18 cellular contexts compared by ENCODE assay signal in genomic region chr5:43370352-43370751, GRCh38. TPM values are rescaled to one million over a fixed set of nuclear protein-coding genes. Genes with fewer than 3 reads are reported as not detected.
DNase-seq lines count a peak whose midpoint lies in the region; ATAC-seq, FAIRE-seq and TF ChIP-seq lines count a peak whose summit lies in the region.
"Had no signal": no experiment of that assay in that cellular context is flagged by ENCODE, and none has a peak within 500 bp of the region (broad histone marks: within the 10 kb centered on the region; RNA-seq: fewer than 3 reads in every experiment).

No MANE protein-coding gene starts in this region.

- TF ChIP-seq EP300 in K562 (IDR thresholded peaks at IDR 0.05; ENCODE audit: low read length): no peak

- intact Hi-C loops in K562 (cut with micrococcal nuclease): no loop called here
- intact Hi-C loops in mucosa of descending colon (cut with DNase I, micrococcal nuclease): no loop called here
- intact Hi-C loops in activated naive CD4-positive, alpha-beta T cell treated with anti-CD3 and anti-CD28 coated beads for 36 hours (cut with micrococcal nuclease): no loop called here

- H3K79me2 ChIP-seq in Karpas-422 (ENCODE audit: low read length) (no peaks in the 10 kb centered on the region), K562 (ENCODE audit: control insufficient read depth, insufficient read depth, low read length) (no peaks in the 10 kb centered on the region)

- no peak overlapping the region for H3K4me2 ChIP-seq in Karpas-422 (ENCODE audit: low read depth, low read length, poor library complexity, severe bottlenecking)
- H3K4me2 ChIP-seq in K562 (ENCODE audit: insufficient read depth, low read length): no peak overlapping the region
- H3K4me2 ChIP-seq: GM23338 had no signal

- CTCF ChIA-PET in K562 (lab: Yijun Ruan, JAX; ENCODE audit: low intra/inter-chr PET ratio): no interaction called here
- CTCF ChIA-PET in activated naive CD4-positive, alpha-beta T cell treated with anti-CD3 and anti-CD28 coated beads for 36 hours (lab: Charles Lee): no interaction called here

- H3K9ac ChIP-seq in Karpas-422 (ENCODE audit: low read length) (no peak overlapping the region), K562 (ENCODE audit: insufficient read depth in 1 of 2, low read depth in 2 of 2, low read length in 2 of 2) (no peak overlapping the region)

- POLR2A ChIA-PET in K562 (lab: Yijun Ruan, JAX): no interaction called here

- no peak for TF ChIP-seq CTCF in K562 (IDR thresholded peaks at IDR 0.05 in 2 of 3, conservative IDR thresholded peaks at IDR 0.05 in 1 of 3; ENCODE audit: insufficient read depth in 2 of 3, low read depth in 1 of 3, low read length in 3 of 3)
- no peak for TF ChIP-seq CTCF in mucosa of descending colon (IDR thresholded peaks at IDR 0.05)

- no peak overlapping the region for H3K4me3 Mint-ChIP-seq in activated naive CD4-positive, alpha-beta T cell treated with anti-CD3 and anti-CD28 coated beads for 36 hours
- H3K4me3 Mint-ChIP-seq in stimulated activated effector memory CD8-positive, alpha-beta T cell treated with anti-CD3 and anti-CD28 coated beads, Interleukin-12 subunit alpha, Interleukin-12 subunit beta, amount 100 ng/mL, for 72 hours: no peak overlapping the region
- H3K4me3 Mint-ChIP-seq: CD8-positive, alpha-beta T cell; GM23338; H9 had no signal

- BruUV-seq in K562 (replicated peaks; lab: Mats Ljungman, UMichigan): no TSS peak

- no peaks in the 10 kb centered on the region for H3K9me2 ChIP-seq in Karpas-422 (replicated peaks; ENCODE audit: insufficient read depth, low read length)

- no peak for ATAC-seq in K562
- peak; percentile 21 for ATAC-seq in mucosa of descending colon
- no peak for ATAC-seq in GM18858 (IDR thresholded peaks at IDR 0.05; ENCODE audit: unreplicated experiment)
- no peak for ATAC-seq in stimulated activated effector memory CD8-positive, alpha-beta T cell treated with anti-CD3 and anti-CD28 coated beads, Interleukin-12 subunit alpha, Interleukin-12 subunit beta, amount 100 ng/mL, for 72 hours
- ATAC-seq: CD8-positive, alpha-beta T cell; GM12878; GM23338; HCT116 had no signal

- no peak for FAIRE-seq in K562 (lab: Jason Lieb, UNC)
- FAIRE-seq: D721Med, GM12878 had no signal

- H3K9me1 ChIP-seq in K562 (ENCODE audit: control insufficient read depth, insufficient read depth, low read length): no peaks in the 10 kb centered on the region

- H3K27me3 ChIP-seq in Karpas-422 (ENCODE audit: low read length) (no peaks in the 10 kb centered on the region), K562 (ENCODE audit: control insufficient read depth in 2 of 2, insufficient read depth in 2 of 2, low read length in 2 of 2) (no peaks in the 10 kb centered on the region)

- H3K27me3 Mint-ChIP-seq in activated naive CD4-positive, alpha-beta T cell treated with anti-CD3 and anti-CD28 coated beads for 36 hours (ENCODE audit: low read depth): no peaks in the 10 kb centered on the region

- H3K9me3 ChIP-seq in Karpas-422 (ENCODE audit: low read length) (no peaks in the 10 kb centered on the region), K562 (replicated peaks; ENCODE audit: control insufficient read depth, insufficient read depth, low read depth, low read length) (no peaks in the 10 kb centered on the region), mucosa of descending colon (no peaks in the 10 kb centered on the region)

- 79% methylated on average over 1 of the region's 1 CpG for WGBS in K562 (ENCODE audit: insufficient coverage, low coverage, missing lambda C conversion rate)

- no peak overlapping the region for H3K4me3 ChIP-seq in Karpas-422 (ENCODE audit: low read length)
- H3K4me3 ChIP-seq in K562: no peak overlapping the region
- no peak overlapping the region for H3K4me3 ChIP-seq in mucosa of descending colon
- H3K4me3 ChIP-seq: GM12878, GM23338 had no signal

- H3K4me1 Mint-ChIP-seq in activated naive CD4-positive, alpha-beta T cell treated with anti-CD3 and anti-CD28 coated beads for 36 hours (ENCODE audit: low read depth): no peaks in the 10 kb centered on the region
- no peaks in the 10 kb centered on the region for H3K4me1 Mint-ChIP-seq in stimulated activated effector memory CD8-positive, alpha-beta T cell treated with anti-CD3 and anti-CD28 coated beads, Interleukin-12 subunit alpha, Interleukin-12 subunit beta, amount 100 ng/mL, for 72 hours
- H3K4me1 Mint-ChIP-seq: GM23338, H9 had no signal

- no peak for TF ChIP-seq POLR2A in K562 (conservative IDR thresholded peaks at IDR 0.05)

- H3K36me3 ChIP-seq in Karpas-422 (ENCODE audit: insufficient read depth, low read length) (no peaks in the 10 kb centered on the region), K562 (ENCODE audit: control insufficient read depth, insufficient read depth, low read length) (no peaks in the 10 kb centered on the region), mucosa of descending colon (ENCODE audit: low read depth) (peaks cover 3% of the 10 kb centered on the region)

- H3K36me3 Mint-ChIP-seq in activated naive CD4-positive, alpha-beta T cell treated with anti-CD3 and anti-CD28 coated beads for 36 hours (ENCODE audit: low read depth): peaks cover 28% of the 10 kb centered on the region
- H3K36me3 Mint-ChIP-seq in stimulated activated effector memory CD8-positive, alpha-beta T cell treated with anti-CD3 and anti-CD28 coated beads, Interleukin-12 subunit alpha, Interleukin-12 subunit beta, amount 100 ng/mL, for 72 hours: no peaks in the 10 kb centered on the region

- H3K4me1 ChIP-seq in Karpas-422 (ENCODE audit: low read length) (no peaks in the 10 kb centered on the region), K562 (replicated peaks in 1 of 2; ENCODE audit: control insufficient read depth in 2 of 2, insufficient read depth in 2 of 2, low read length in 2 of 2) (peaks cover 0 to 12% of the 10 kb centered on the region in 2 experiments; a peak in 2 of 5 replicates), mucosa of descending colon (ENCODE audit: low read depth) (no peaks in the 10 kb centered on the region)

- no peak overlapping the region for H3K27ac Mint-ChIP-seq in activated naive CD4-positive, alpha-beta T cell treated with anti-CD3 and anti-CD28 coated beads for 36 hours
- no peak overlapping the region for H3K27ac Mint-ChIP-seq in stimulated activated effector memory CD8-positive, alpha-beta T cell treated with anti-CD3 and anti-CD28 coated beads, Interleukin-12 subunit alpha, Interleukin-12 subunit beta, amount 100 ng/mL, for 72 hours
- H3K27ac Mint-ChIP-seq: CD8-positive, alpha-beta T cell; GM23338; H9 had no signal

- H4K20me1 ChIP-seq in Karpas-422 (ENCODE audit: insufficient read depth, low read depth, low read length) (no peaks in the 10 kb centered on the region), K562 (replicated peaks; ENCODE audit: control insufficient read depth, insufficient read depth, low read length) (no peaks in the 10 kb centered on the region)

- in situ Hi-C loops in K562 (cut with MboI): no loop called here

- no peak overlapping the region for H2AFZ ChIP-seq in Karpas-422 (ENCODE audit: low read length)
- peak overlapping the region; percentile 52 for H2AFZ ChIP-seq in K562 (ENCODE audit: low read depth, low read length)
- H2AFZ ChIP-seq: GM23338 had no signal

- no peak for TF ChIP-seq RAD21 in K562 (CRISPR knock-in tag; conservative IDR thresholded peaks at IDR 0.05 in 1 of 2, IDR thresholded peaks at IDR 0.05 in 1 of 2)

- peaks cover 24% of the 10 kb centered on the region for H3K9me3 Mint-ChIP-seq in activated naive CD4-positive, alpha-beta T cell treated with anti-CD3 and anti-CD28 coated beads for 36 hours
- peaks cover 6% of the 10 kb centered on the region for H3K9me3 Mint-ChIP-seq in stimulated activated effector memory CD8-positive, alpha-beta T cell treated with anti-CD3 and anti-CD28 coated beads, Interleukin-12 subunit alpha, Interleukin-12 subunit beta, amount 100 ng/mL, for 72 hours

- H3K27ac ChIP-seq in Karpas-422 (ENCODE audit: low read length) (no peak overlapping the region), K562 (ENCODE audit: extremely low read depth, low read depth, low read length) (no peak overlapping the region)

- DNase-seq in Karpas-422 (peak; percentile 7), K562 (ENCODE audit: extremely low read depth in 1 of 4, low spot score in 3 of 4) (no peak), mucosa of descending colon (no peak)
- DNase-seq in activated naive CD4-positive, alpha-beta T cell treated with anti-CD3 and anti-CD28 coated beads for 36 hours: no peak
- no peak for DNase-seq in stimulated activated effector memory CD8-positive, alpha-beta T cell treated with anti-CD3 and anti-CD28 coated beads, Interleukin-12 subunit alpha, Interleukin-12 subunit beta, amount 100 ng/mL, for 72 hours (ENCODE audit: low spot score in 2 of 2)
- DNase-seq: C1 segment of cervical spinal cord; CD8-positive, alpha-beta T cell; DMS153; DMS79; GDM1; H9 had no signal

RNA-seq across cellular contexts. Expression of gene CCL28, which starts 41.8 kb away (rescaled TPM):
- total RNA-seq in Karpas-422 (2014; rRNA removed; shearing (Covaris generic); ENCODE audit: low replicate concordance): 18.8 and 42.3 TPM in 2 replicates
- not detected in 2 replicates for total RNA-seq in K562 (2011; cell fraction: chromatin; rRNA removed; ENCODE audit: low replicate concordance)
- not detected in 2 replicates for total RNA-seq in K562 (2011; cell fraction: nucleolus; rRNA removed)
- total RNA-seq in K562 (2011; cell fraction: nucleoplasm; rRNA removed): not detected in 2 replicates
- total RNA-seq in K562 (2014; rRNA removed) (not detected in 2 replicates), K562 (2014; rRNA removed; fragmentation: Illumina TruSeq; extraction: Trizol) (not detected in 2 replicates), K562 (2015; rRNA removed; fragmentation: Illumina TruSeq; extraction: Trizol) (not detected in 2 replicates), K562 (2021) (not detected in 2 replicates), mucosa of descending colon (100 to 1,000 TPM in 1 of 3 donors, 10 to 100 TPM in 2; 44.1 to 108 (median 91.1) TPM)
- polyA plus RNA-seq in K562 (2011; rRNA removed) (0.11 TPM in 1 of 2 replicates, not detected in the other), K562 (2014; fragmentation: Illumina TruSeq; extraction: Trizol) (not detected in 2 replicates), K562 (2014; fragmentation: Nextera tagmentation; extraction: Ambion mirVana) (not detected), K562 (2014; rRNA removed) (not detected in 2 replicates)
- polyA plus RNA-seq in K562 (2011; cell fraction: cytosol; rRNA removed): 0.06 TPM in 1 of 2 replicates, not detected in the other
- polyA plus RNA-seq in K562 (2011; cell fraction: nucleus; rRNA removed): 0.04 TPM in 1 of 2 replicates, not detected in the other
- polyA plus RNA-seq in K562 (2012): not detected in 2 replicates
- polyA minus RNA-seq in K562 (2011; rRNA and poly(A)+ RNA removed): not detected in 2 replicates
- polyA minus RNA-seq in K562 (2011; cell fraction: cytosol; rRNA and poly(A)+ RNA removed): not detected in 2 replicates
- not detected in 2 replicates for polyA minus RNA-seq in K562 (2011; cell fraction: nucleus; rRNA and poly(A)+ RNA removed)
- total RNA-seq in activated naive CD4-positive, alpha-beta T cell treated with anti-CD3 and anti-CD28 coated beads for 36 hours: 1 to 10 TPM; 5.4 TPM
- total RNA-seq: A172, H4, H9 had no signal

RNA-seq across cellular contexts. Expression of gene HMGCS1, which starts 57.1 kb away (rescaled TPM):
- 131 and 184 TPM in 2 replicates for total RNA-seq in Karpas-422 (2014; rRNA removed; shearing (Covaris generic); ENCODE audit: low replicate concordance)
- 640 and 1,528 TPM in 2 replicates for total RNA-seq in K562 (2011; cell fraction: chromatin; rRNA removed; ENCODE audit: low replicate concordance)
- total RNA-seq in K562 (2011; cell fraction: nucleolus; rRNA removed): 261 and 443 TPM in 2 replicates
- total RNA-seq in K562 (2011; cell fraction: nucleoplasm; rRNA removed): 645 and 660 TPM in 2 replicates
- 43.7 and 46.9 TPM in 2 replicates for total RNA-seq in K562 (2014; rRNA removed)
- total RNA-seq in K562 (2014; rRNA removed; fragmentation: Illumina TruSeq; extraction: Trizol): 131 and 160 TPM in 2 replicates
- total RNA-seq in K562 (2015; rRNA removed; fragmentation: Illumina TruSeq; extraction: Trizol): 66.1 and 77.9 TPM in 2 replicates
- 116 and 137 TPM in 2 replicates for total RNA-seq in K562 (2021)
- polyA plus RNA-seq in K562 (2011; rRNA removed): 337 and 342 TPM in 2 replicates
- 38.9 and 149 TPM in 2 replicates for polyA plus RNA-seq in K562 (2011; cell fraction: cytosol; rRNA removed)
- polyA plus RNA-seq in K562 (2011; cell fraction: nucleus; rRNA removed): 209 and 452 TPM in 2 replicates
- 49.5 and 143 TPM in 2 replicates for polyA plus RNA-seq in K562 (2012)
- polyA plus RNA-seq in K562 (2014; fragmentation: Illumina TruSeq; extraction: Trizol): 139 and 165 TPM in 2 replicates
- 10 to 100 TPM; 84.6 to 93.1 TPM for polyA plus RNA-seq in K562 (2014; fragmentation: Nextera tagmentation; extraction: Ambion mirVana)
- polyA plus RNA-seq in K562 (2014; rRNA removed): 111 and 122 TPM in 2 replicates
- 389 and 534 TPM in 2 replicates for polyA minus RNA-seq in K562 (2011; rRNA and poly(A)+ RNA removed)
- polyA minus RNA-seq in K562 (2011; cell fraction: cytosol; rRNA and poly(A)+ RNA removed): 123 and 131 TPM in 2 replicates
- 142 and 344 TPM in 2 replicates for polyA minus RNA-seq in K562 (2011; cell fraction: nucleus; rRNA and poly(A)+ RNA removed)
- total RNA-seq in mucosa of descending colon: 100 to 1,000 TPM in 2 of 3 donors, 10 to 100 TPM in 1; 69.6 to 176 (median 151) TPM
- 100 to 1,000 TPM; 105 TPM for total RNA-seq in activated naive CD4-positive, alpha-beta T cell treated with anti-CD3 and anti-CD28 coated beads for 36 hours

Comparison
In these comparisons a context has a peak if more than half of its experiments do, and no peak if none do; other contexts are left out.
1. RNA of gene CCL28, which starts 41.8 kb away (total RNA-seq): 44.1 to 108 TPM in mucosa of descending colon, 18.8 to 42.3 TPM in Karpas-422 and 5.4 TPM in activated naive CD4-positive, alpha-beta T cell treated with anti-CD3 and anti-CD28 coated beads for 36 hours; not detected in K562; every median in the first group is over 4 times any median in the second.